ENCODE assay signal across 25 cellular contexts in genomic region chr1:229648406-229648805, GRCh38. TPM values are rescaled to one million over a fixed set of nuclear protein-coding genes. Genes with fewer than 3 reads are reported as not detected.
DNase-seq lines count a peak whose midpoint lies in the region; ATAC-seq, FAIRE-seq and TF ChIP-seq lines count a peak whose summit lies in the region.
"Had no signal": no experiment of that assay in that cellular context is flagged by ENCODE, and none has a peak within 500 bp of the region (broad histone marks: within the 10 kb centered on the region; RNA-seq: fewer than 3 reads in every experiment).

No MANE protein-coding gene starts in this region.

- peak; percentile 44 for FAIRE-seq in K562 (lab: Jason Lieb, UNC)
- FAIRE-seq: A549, GM12878, GM12892, GM18507 had no signal

- 92% methylated on average over 4 of the region's 4 CpGs for WGBS in K562 (ENCODE audit: insufficient coverage, low coverage, missing lambda C conversion rate)

- peaks cover 2% of the 10 kb centered on the region; the same call in 1 of the 3 replicates for H3K79me2 ChIP-seq in K562 (ENCODE audit: control insufficient read depth, insufficient read depth, low read length)

- TF ChIP-seq CTCF in Caco-2 (IDR thresholded peaks at IDR 0.05; ENCODE audit: insufficient read depth in 1 of 2, low read depth in 1 of 2, low read length in 1 of 2, severe bottlenecking in 1 of 2, unreplicated experiment in 1 of 2) (no peak), K562 (IDR thresholded peaks at IDR 0.05 in 2 of 3, conservative IDR thresholded peaks at IDR 0.05 in 1 of 3; ENCODE audit: insufficient read depth in 2 of 3, low read depth in 1 of 3, low read length in 3 of 3) (no peak)

- intact Hi-C loops in Caco-2 (cut with micrococcal nuclease; ENCODE audit: unreplicated experiment) = no loop called here
- intact Hi-C loops in K562 (cut with micrococcal nuclease) = no loop called here

- BruUV-seq in Caco-2 (replicated peaks; lab: Mats Ljungman, UMichigan) (TSS peak; percentile 10), K562 (replicated peaks; lab: Mats Ljungman, UMichigan) (no TSS peak)

- TF ChIP-seq RAD21 in K562 (CRISPR knock-in tag; conservative IDR thresholded peaks at IDR 0.05 in 1 of 2, IDR thresholded peaks at IDR 0.05 in 1 of 2) = no peak

- POLR2A ChIA-PET in Caco-2 (lab: Charles Lee) (no interaction called here), K562 (lab: Yijun Ruan, JAX) (interaction anchor here (4.0 kb wide), 1 partner anchor 12 kb away, joined by 15 read pairs; no protein-coding TSS in a partner anchor)

- CTCF ChIA-PET in activated CD8-positive, alpha-beta memory T cell treated with anti-CD3 and anti-CD28 coated beads, Interleukin-2, amount 10 ng/mL, durations not matched to agents 7 days and 5 days (lab: Charles Lee) = no interaction called here
- CTCF ChIA-PET in Caco-2 (lab: Charles Lee) (interaction anchor here (0.9 kb wide), 1 partner anchor 63 kb away, joined by 4 read pairs; no protein-coding TSS in a partner anchor), K562 (lab: Yijun Ruan, JAX; ENCODE audit: low intra/inter-chr PET ratio) (no interaction called here)

- peaks cover 5% of the 10 kb centered on the region; the same call in 1 of the 2 replicates for H3K36me3 ChIP-seq in Caco-2 (ENCODE audit: control insufficient read depth, insufficient read depth, low read length)
- H3K36me3 ChIP-seq in K562 (ENCODE audit: control insufficient read depth, insufficient read depth, low read length) = peaks cover 96% of the 10 kb centered on the region

- H3K27ac Mint-ChIP-seq in activated CD8-positive, alpha-beta memory T cell treated with anti-CD3 and anti-CD28 coated beads, Interleukin-2, amount 10 ng/mL, durations not matched to agents 7 days and 5 days = no peak overlapping the region
- no peak overlapping the region for H3K27ac Mint-ChIP-seq in Caco-2 (ENCODE audit: unreplicated experiment)
- H3K27ac Mint-ChIP-seq: B cell; CD4-positive, alpha-beta T cell; CD8-positive, alpha-beta T cell had no signal

- no peak overlapping the region for H3K4me3 Mint-ChIP-seq in activated CD8-positive, alpha-beta memory T cell treated with anti-CD3 and anti-CD28 coated beads, Interleukin-2, amount 10 ng/mL, durations not matched to agents 7 days and 5 days
- H3K4me3 Mint-ChIP-seq in Caco-2 (ENCODE audit: unreplicated experiment) = no peak overlapping the region
- H3K4me3 Mint-ChIP-seq: B cell; CD4-positive, alpha-beta T cell; CD8-positive, alpha-beta T cell had no signal

- no peaks in the 10 kb centered on the region for H3K9me1 ChIP-seq in K562 (ENCODE audit: control insufficient read depth, insufficient read depth, low read length)

- H2AFZ ChIP-seq in K562 (ENCODE audit: low read depth, low read length) = no peak overlapping the region

- H3K4me3 ChIP-seq in Caco-2 (ENCODE audit: low read depth, low read length) (no peak overlapping the region), K562 (no peak overlapping the region)
- H3K4me3 ChIP-seq: A549; BLaER1 treated with 17β-estradiol and CSF1 and Interleukin-3, amounts not matched to agents 10 nM and 100 nM; GM12878 had no signal

- H3K9me3 Mint-ChIP-seq in activated CD8-positive, alpha-beta memory T cell treated with anti-CD3 and anti-CD28 coated beads, Interleukin-2, amount 10 ng/mL, durations not matched to agents 7 days and 5 days (ENCODE audit: low read depth) = no peaks in the 10 kb centered on the region
- H3K9me3 Mint-ChIP-seq in Caco-2 (ENCODE audit: unreplicated experiment) = no peaks in the 10 kb centered on the region
- H3K9me3 Mint-ChIP-seq: CD4-positive, alpha-beta T cell; CD8-positive, alpha-beta T cell had no signal

- H3K9me3 ChIP-seq in Caco-2 = no peaks in the 10 kb centered on the region
- no peaks in the 10 kb centered on the region for H3K9me3 ChIP-seq in K562 (replicated peaks; ENCODE audit: control insufficient read depth, insufficient read depth, low read depth, low read length)
- H3K9me3 ChIP-seq: A549; BLaER1 treated with 17β-estradiol and CSF1 and Interleukin-3, amounts not matched to agents 10 nM and 100 nM had no signal

- no peak overlapping the region for H3K27ac ChIP-seq in K562 (ENCODE audit: extremely low read depth, low read depth, low read length)
- H3K27ac ChIP-seq: 22Rv1; A549; BLaER1 treated with 17β-estradiol and CSF1 and Interleukin-3, amounts not matched to agents 10 nM and 100 nM; C4-2B had no signal

- H3K36me3 Mint-ChIP-seq in activated CD8-positive, alpha-beta memory T cell treated with anti-CD3 and anti-CD28 coated beads, Interleukin-2, amount 10 ng/mL, durations not matched to agents 7 days and 5 days = peaks cover 17% of the 10 kb centered on the region
- peaks cover 51% of the 10 kb centered on the region for H3K36me3 Mint-ChIP-seq in Caco-2 (ENCODE audit: insufficient read depth, unreplicated experiment)

- in situ Hi-C loops in K562 (cut with MboI) = no loop called here

- peaks cover 1% of the 10 kb centered on the region; the same call in 1 of the 2 replicates for H4K20me1 ChIP-seq in K562 (replicated peaks; ENCODE audit: control insufficient read depth, insufficient read depth, low read length)

- H3K4me1 ChIP-seq in Caco-2 (no peaks in the 10 kb centered on the region), K562 (replicated peaks in 1 of 2; ENCODE audit: control insufficient read depth in 2 of 2, insufficient read depth in 2 of 2, low read length in 2 of 2) (no peaks in the 10 kb centered on the region)
- H3K4me1 ChIP-seq: A549 had no signal

- no peak for TF ChIP-seq POLR2A in K562 (conservative IDR thresholded peaks at IDR 0.05)

- peak; percentile 3 for DNase-seq in activated CD8-positive, alpha-beta memory T cell treated with anti-CD3 and anti-CD28 coated beads, Interleukin-2, amount 10 ng/mL, durations not matched to agents 7 days and 5 days
- DNase-seq in activated CD8-positive, alpha-beta memory T cell treated with anti-CD3 and anti-CD28 coated beads, Interleukin-2, amount 50 U/mL, for 48 hours = no peak
- DNase-seq in Caco-2 = no peak
- no peak for DNase-seq in K562 (ENCODE audit: extremely low read depth in 1 of 4, low spot score in 3 of 4)
- no peak for DNase-seq in middle frontal gyrus (ENCODE audit: extremely low spot score, low spot score)
- DNase-seq: AML-193; Calu3; CD4-positive, alpha-beta T cell; CD8-positive, alpha-beta T cell; COR-L47; DMS 273 treated with DMSO at 0.1 percent for 48 hours; DMS153; DMS53; DMS79; DND-41; EL; GDM1 had no signal

- no peak for TF ChIP-seq EP300 in K562 (IDR thresholded peaks at IDR 0.05; ENCODE audit: low read length)

- no peak for ATAC-seq in activated CD8-positive, alpha-beta memory T cell treated with anti-CD3 and anti-CD28 coated beads, Interleukin-2, amount 10 ng/mL, durations not matched to agents 7 days and 5 days
- no peak for ATAC-seq in K562
- ATAC-seq: A549; CD8-positive, alpha-beta T cell; GM12878 had no signal

- H3K4me1 Mint-ChIP-seq in activated CD8-positive, alpha-beta memory T cell treated with anti-CD3 and anti-CD28 coated beads, Interleukin-2, amount 10 ng/mL, durations not matched to agents 7 days and 5 days = no peaks in the 10 kb centered on the region
- no peaks in the 10 kb centered on the region for H3K4me1 Mint-ChIP-seq in Caco-2 (ENCODE audit: low read depth, unreplicated experiment)

- no peaks in the 10 kb centered on the region for H3K27me3 Mint-ChIP-seq in activated CD8-positive, alpha-beta memory T cell treated with anti-CD3 and anti-CD28 coated beads, Interleukin-2, amount 10 ng/mL, durations not matched to agents 7 days and 5 days
- H3K27me3 Mint-ChIP-seq in Caco-2 (ENCODE audit: insufficient read depth, unreplicated experiment) = no peaks in the 10 kb centered on the region
- H3K27me3 Mint-ChIP-seq: B cell; CD4-positive, alpha-beta T cell had no signal

- H3K27me3 ChIP-seq in Caco-2 (replicated peaks; ENCODE audit: control insufficient read depth, insufficient read depth, low read length) (no peaks in the 10 kb centered on the region), K562 (ENCODE audit: control insufficient read depth in 2 of 2, insufficient read depth in 2 of 2, low read length in 2 of 2) (no peaks in the 10 kb centered on the region)
- H3K27me3 ChIP-seq: BLaER1 treated with 17β-estradiol and CSF1 and Interleukin-3, amounts not matched to agents 10 nM and 100 nM had no signal

- H3K9ac ChIP-seq in K562 (ENCODE audit: insufficient read depth in 1 of 2, low read depth in 2 of 2, low read length in 2 of 2) = no peak overlapping the region
- H3K9ac ChIP-seq: BLaER1 treated with 17β-estradiol and CSF1 and Interleukin-3, amounts not matched to agents 10 nM and 100 nM had no signal

- H3K4me2 ChIP-seq in K562 (ENCODE audit: insufficient read depth, low read length) = no peak overlapping the region
- H3K4me2 ChIP-seq: A549; BLaER1 treated with 17β-estradiol and CSF1 and Interleukin-3, amounts not matched to agents 10 nM and 100 nM had no signal

RNA-seq across cellular contexts. Expression of gene URB2, which starts 22.4 kb away (rescaled TPM):
- 10 to 100 TPM; 13.5 to 18.7 TPM for total RNA-seq in activated CD8-positive, alpha-beta memory T cell treated with anti-CD3 and anti-CD28 coated beads, Interleukin-2, amount 10 ng/mL, durations not matched to agents 7 days and 5 days
- total RNA-seq in Caco-2 (2022) (19.7 and 21.4 TPM in 2 replicates), K562 (2014; rRNA removed) (21.3 and 25.6 TPM in 2 replicates), K562 (2014; rRNA removed; fragmentation: Illumina TruSeq; extraction: Trizol) (23.2 and 25.2 TPM in 2 replicates), K562 (2015; rRNA removed; fragmentation: Illumina TruSeq; extraction: Trizol) (28.0 and 28.3 TPM in 2 replicates), K562 (2021) (27.6 and 31.3 TPM in 2 replicates)
- total RNA-seq in K562 (2011; cell fraction: chromatin; rRNA removed; ENCODE audit: low replicate concordance) = 69.7 and 74.5 TPM in 2 replicates
- total RNA-seq in K562 (2011; cell fraction: nucleolus; rRNA removed) = 45.5 and 48.0 TPM in 2 replicates
- total RNA-seq in K562 (2011; cell fraction: nucleoplasm; rRNA removed) = 44.4 and 45.0 TPM in 2 replicates
- polyA plus RNA-seq in K562 (2011; rRNA removed) (15.0 and 19.0 TPM in 2 replicates), K562 (2014; fragmentation: Illumina TruSeq; extraction: Trizol) (17.9 and 18.3 TPM in 2 replicates), K562 (2014; fragmentation: Nextera tagmentation; extraction: Ambion mirVana) (1 to 10 TPM; 2.8 to 3.8 TPM), K562 (2014; rRNA removed) (12.9 and 14.7 TPM in 2 replicates)
- polyA plus RNA-seq in K562 (2011; cell fraction: cytosol; rRNA removed) = 13.4 and 16.4 TPM in 2 replicates
- 19.1 and 24.7 TPM in 2 replicates for polyA plus RNA-seq in K562 (2011; cell fraction: nucleus; rRNA removed)
- 6.8 and 14.3 TPM in 2 replicates for polyA plus RNA-seq in K562 (2012)
- polyA minus RNA-seq in K562 (2011; rRNA and poly(A)+ RNA removed) = 41.7 and 50.1 TPM in 2 replicates
- 18.9 and 26.2 TPM in 2 replicates for polyA minus RNA-seq in K562 (2011; cell fraction: cytosol; rRNA and poly(A)+ RNA removed)
- 30.6 and 33.9 TPM in 2 replicates for polyA minus RNA-seq in K562 (2011; cell fraction: nucleus; rRNA and poly(A)+ RNA removed)

RNA-seq across cellular contexts. Expression of gene TAF5L, which starts 22.5 kb away (rescaled TPM):
- 10 to 100 TPM; 24.9 to 29.7 TPM for total RNA-seq in activated CD8-positive, alpha-beta memory T cell treated with anti-CD3 and anti-CD28 coated beads, Interleukin-2, amount 10 ng/mL, durations not matched to agents 7 days and 5 days
- total RNA-seq in Caco-2 (2022) = 20.6 and 23.8 TPM in 2 replicates
- 30.3 and 33.2 TPM in 2 replicates for total RNA-seq in K562 (2011; cell fraction: chromatin; rRNA removed; ENCODE audit: low replicate concordance)
- total RNA-seq in K562 (2011; cell fraction: nucleolus; rRNA removed) = 21.0 and 33.4 TPM in 2 replicates
- total RNA-seq in K562 (2011; cell fraction: nucleoplasm; rRNA removed) = 30.2 and 34.2 TPM in 2 replicates
- 19.3 and 22.1 TPM in 2 replicates for total RNA-seq in K562 (2014; rRNA removed)
- 23.3 and 23.7 TPM in 2 replicates for total RNA-seq in K562 (2014; rRNA removed; fragmentation: Illumina TruSeq; extraction: Trizol)
- total RNA-seq in K562 (2015; rRNA removed; fragmentation: Illumina TruSeq; extraction: Trizol) = 23.8 and 25.9 TPM in 2 replicates
- total RNA-seq in K562 (2021) = 26.2 and 28.0 TPM in 2 replicates
- polyA plus RNA-seq in K562 (2011; rRNA removed) = 27.6 and 34.2 TPM in 2 replicates
- 29.7 and 32.1 TPM in 2 replicates for polyA plus RNA-seq in K562 (2011; cell fraction: cytosol; rRNA removed)
- 25.3 and 33.4 TPM in 2 replicates for polyA plus RNA-seq in K562 (2011; cell fraction: nucleus; rRNA removed)
- 17.4 and 22.2 TPM in 2 replicates for polyA plus RNA-seq in K562 (2012)
- 32.5 and 33.6 TPM in 2 replicates for polyA plus RNA-seq in K562 (2014; fragmentation: Illumina TruSeq; extraction: Trizol)
- 1 to 10 TPM; 2.2 to 3.2 TPM for polyA plus RNA-seq in K562 (2014; fragmentation: Nextera tagmentation; extraction: Ambion mirVana)
- polyA plus RNA-seq in K562 (2014; rRNA removed) = 23.2 and 27.0 TPM in 2 replicates
- 34.4 and 42.9 TPM in 2 replicates for polyA minus RNA-seq in K562 (2011; rRNA and poly(A)+ RNA removed)
- 17.0 and 20.6 TPM in 2 replicates for polyA minus RNA-seq in K562 (2011; cell fraction: cytosol; rRNA and poly(A)+ RNA removed)
- 16.3 and 17.8 TPM in 2 replicates for polyA minus RNA-seq in K562 (2011; cell fraction: nucleus; rRNA and poly(A)+ RNA removed)
